Comparison of ENCODE assay signal across 8 cellular contexts in the genomic region with DNA sequence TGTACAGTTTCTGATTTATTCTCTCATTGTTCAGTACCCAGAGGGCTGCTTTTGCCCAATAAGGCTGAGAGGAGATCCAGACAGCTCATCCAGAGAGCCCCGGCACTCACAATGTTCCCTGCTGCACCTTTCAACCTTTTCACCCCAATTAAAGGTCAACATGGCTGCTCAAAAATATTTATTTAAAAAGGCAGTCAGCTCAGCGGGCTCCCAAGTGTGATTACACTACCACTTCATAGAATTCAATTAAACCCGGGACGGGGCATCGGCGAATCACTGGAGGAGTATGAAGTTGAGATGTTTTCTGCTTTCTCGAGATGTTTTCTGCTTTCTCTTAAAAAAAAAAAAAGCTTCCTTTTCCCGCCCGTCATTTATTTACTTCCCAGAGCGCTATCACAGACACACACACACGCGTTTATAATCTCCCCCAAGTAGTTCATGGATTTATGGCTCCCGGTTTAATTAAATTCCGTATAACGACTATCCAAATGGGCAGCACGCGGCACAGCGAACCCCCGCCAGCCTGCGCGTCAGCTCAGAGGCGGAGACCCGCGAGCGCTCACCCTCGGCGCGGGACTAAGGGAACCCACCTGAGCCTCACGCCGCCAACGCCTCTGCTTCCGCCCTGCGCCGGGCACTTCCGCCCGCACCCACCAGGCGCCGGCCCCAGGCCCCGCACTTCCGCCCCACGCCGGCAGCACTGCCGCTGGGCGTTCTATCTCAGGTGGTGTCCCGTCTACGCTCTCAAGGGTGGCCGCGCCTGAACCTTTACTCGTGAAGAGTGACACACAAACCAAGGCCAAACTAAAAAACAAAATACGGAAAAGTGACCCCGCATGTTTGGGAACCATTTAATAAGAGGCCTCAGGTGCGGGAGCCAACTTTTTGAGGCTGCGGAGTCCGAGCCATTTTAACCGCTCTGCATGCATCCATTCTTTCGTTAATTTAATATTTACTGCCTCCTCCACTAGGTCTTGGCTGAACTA. TPM values are rescaled to one million over a fixed set of nuclear protein-coding genes. Genes with fewer than 3 reads are reported as not detected.
A peak's percentile ranks its signal among the peaks of the same experiment; 100 is the strongest.
DNase-seq lines count a peak whose midpoint lies in the region; ATAC-seq and TF ChIP-seq lines count a peak whose summit lies in the region.

A gene (minus strand): TSS at position 642 of the 986 bp plus-strand sequence. CDS start 14,507 bp downstream, outside the sequence.

- in situ Hi-C loops in gastrocnemius medialis (cut with MboI; ENCODE audit: low sequenced_read_pairs in 4 of 4), result no loop called here

- DNase-seq in BJ (ENCODE audit: low read depth), result no peak
- peak; percentile 65 to 72 for DNase-seq in SJCRH30
- peak; percentile 8 to 48 (median 36) for DNase-seq in activated naive CD4-positive, alpha-beta T cell (lab: John Stamatoyannopoulos, UW)
- peak; percentile 82 for DNase-seq in Right ventricle myocardium superior
- DNase-seq in gastrocnemius medialis, result peak; percentile 32 to 68
- DNase-seq in NCI-H2196 treated with DMSO at 0.1 percent for 48 hours (lab: John Stamatoyannopoulos, UW; ENCODE audit: unreplicated experiment), result no peak

- POLR2A ChIA-PET in BJ (lab: Charles Lee), result no interaction called here

- H3K4me1 ChIP-seq in SJCRH30, result peaks cover 9% of the 10 kb centered on the region
- H3K4me1 ChIP-seq in gastrocnemius medialis, result peaks cover 0 to 4% of the 10 kb centered on the region in 2 donors

- peak in 1 of 2 donors; percentile 33 for TF ChIP-seq POLR2A in gastrocnemius medialis (IDR thresholded peaks at IDR 0.05)

- TF ChIP-seq CTCF in BJ (IDR thresholded peaks at IDR 0.05; ENCODE audit: insufficient read depth, low read depth, low read length) (no peak), gastrocnemius medialis (IDR thresholded peaks at IDR 0.05 in 4 of 5, conservative IDR thresholded peaks at IDR 0.05 in 1 of 5) (peak in 3 of 5 experiments; percentile 29 to 54 (median 54))

- H3K36me3 ChIP-seq in BJ (ENCODE audit: control insufficient read depth, insufficient read depth, low read length) (no peaks in the 10 kb centered on the region), SJCRH30 (no peaks in the 10 kb centered on the region), gastrocnemius medialis (no peaks in the 10 kb centered on the region)

- peak within 1 kb of the TSS; percentile 60 for H3K4me3 ChIP-seq in BJ (ENCODE audit: low read depth, low read length)
- H3K4me3 ChIP-seq in SJCRH30, result peak within 1 kb of the TSS; percentile 64
- peak within 1 kb of the TSS; percentile 61 to 73 (median 68) for H3K4me3 ChIP-seq in gastrocnemius medialis

- peak; percentile 99 for ATAC-seq in GM19328 (IDR thresholded peaks at IDR 0.05; ENCODE audit: unreplicated experiment)
- ATAC-seq in HG03439 (IDR thresholded peaks at IDR 0.05; ENCODE audit: unreplicated experiment), result peak; percentile 98
- ATAC-seq in Right ventricle myocardium superior (ENCODE audit: poor library complexity), result peak; percentile 96
- peak; percentile 74 to 89 for ATAC-seq in gastrocnemius medialis

- H3K27ac ChIP-seq in SJCRH30 (peak within 1 kb of the TSS; percentile 49; the same call in 1 of the 2 replicates), gastrocnemius medialis (peak within 1 kb of the TSS; percentile 60 to 81 (median 76))

- intact Hi-C loops in Right ventricle myocardium superior (cut with DNase I) (no loop called here), gastrocnemius medialis (cut with DNase I; ENCODE audit: low total_unique reads) (loop anchor here (2.0 kb wide), 1 partner anchor 42 kb away; a partner anchor contains a TSS)

- CTCF ChIA-PET in BJ (lab: Yijun Ruan, JAX), result interaction anchor here (0.7 to 1.8 kb wide), 4 partner anchors 10 to 13 kb away, joined by 3 to 5 read pairs (median 4); no protein-coding TSS in a partner anchor

- H3K9me3 ChIP-seq in SJCRH30 (replicated peaks), result no peaks in the 10 kb centered on the region
- no peaks in the 10 kb centered on the region for H3K9me3 ChIP-seq in gastrocnemius medialis

- H3K27me3 ChIP-seq in BJ (ENCODE audit: control insufficient read depth, insufficient read depth, low read length), result no peaks in the 10 kb centered on the region
- no peaks in the 10 kb centered on the region for H3K27me3 ChIP-seq in SJCRH30
- H3K27me3 ChIP-seq in gastrocnemius medialis, result no peaks in the 10 kb centered on the region

RNA-seq across cellular contexts. Expression of the gene that starts here (rescaled TPM):
- 1.4 and 3.9 TPM in 2 replicates for polyA plus RNA-seq in BJ (2011; rRNA removed)
- 0.62 and 1.6 TPM in 2 replicates for polyA minus RNA-seq in BJ (2011; rRNA and poly(A)+ RNA removed)
- total RNA-seq in SJCRH30 (2014; rRNA removed; shearing (Covaris generic)), result 6.8 and 8.4 TPM in 2 replicates
- total RNA-seq in Right ventricle myocardium superior, result 11.1 TPM
- 1 to 10 TPM; 2.1 to 3.6 (median 3.3) TPM for total RNA-seq in gastrocnemius medialis

Comparison
In these comparisons a context has a peak if more than half of its experiments do, and no peak if none do; other contexts are left out.
1. DNase-seq: peak in SJCRH30 (2 of 2), activated naive CD4-positive, alpha-beta T cell (4 of 4), Right ventricle myocardium superior (single experiment) and gastrocnemius medialis (2 of 2); none in BJ (single experiment) and NCI-H2196 treated with DMSO at 0.1 percent for 48 hours (single experiment).
2. Peak in every context shown above with its lines, with median percentiles within 50 percentile points of each other: H3K4me3 ChIP-seq and ATAC-seq.